In the genomic region with DNA sequence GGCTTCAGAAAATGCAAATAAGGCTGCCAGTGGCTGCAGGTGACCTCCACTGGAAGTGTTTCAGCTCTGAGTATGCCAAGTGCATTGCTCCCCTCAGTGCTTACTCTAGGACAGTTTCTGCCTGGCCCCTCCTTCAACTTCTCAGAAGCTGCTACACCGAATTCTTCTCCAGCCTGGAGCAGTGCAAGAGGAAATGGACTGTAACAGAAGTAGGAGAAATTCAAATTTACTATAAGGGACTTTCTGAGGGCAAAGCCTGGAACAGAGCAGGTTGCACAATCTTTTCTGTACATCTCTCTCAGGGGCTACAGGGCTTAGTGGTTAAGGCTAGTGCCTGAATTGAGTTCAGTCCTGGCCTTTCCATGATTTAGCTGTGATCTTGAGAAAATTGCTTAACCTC, we compare ENCODE assay signal across 31 cellular contexts.
A peak's percentile ranks its signal among the peaks of the same experiment; 100 is the strongest.
DNase-seq lines count a peak whose midpoint lies in the region; ATAC-seq and TF ChIP-seq lines count a peak whose summit lies in the region.
"Had no signal": no experiment of that assay in that cellular context is flagged by ENCODE, and none has a peak within 500 bp of the region (broad histone marks: within the 10 kb centered on the region; RNA-seq: fewer than 3 reads in every experiment).

No MANE protein-coding gene starts in this region.

- peaks cover 0 to 4% of the 10 kb centered on the region in 2 donors for H3K9me3 ChIP-seq in left lung
- H3K9me3 ChIP-seq: Caco-2, MG63 had no signal

- intact Hi-C loops in left lung (cut with DNase I) = no loop called here

- H3K27me3 ChIP-seq in left lung = no peaks in the 10 kb centered on the region
- H3K27me3 ChIP-seq: MG63, SJCRH30 had no signal

- no peaks in the 10 kb centered on the region for H3K36me3 ChIP-seq in left lung
- H3K36me3 ChIP-seq: MG63, SJCRH30, WERI-Rb-1 had no signal

- peak; percentile 47 for ATAC-seq in left lung
- no peak for ATAC-seq in HG03280 (IDR thresholded peaks at IDR 0.05; ENCODE audit: unreplicated experiment)
- ATAC-seq in GM18511 (IDR thresholded peaks at IDR 0.05; ENCODE audit: unreplicated experiment) = no peak
- ATAC-seq in HG03025 (IDR thresholded peaks at IDR 0.05; ENCODE audit: low FRiP score, unreplicated experiment) = no peak
- ATAC-seq: activated CD8-positive, alpha-beta T cell treated with anti-CD3 and anti-CD28 coated beads, Interleukin-2, amount 10 ng/mL, durations not matched to agents 7 days and 5 days; mucosa of descending colon; natural killer cell; stimulated activated naive B cell treated with anti-CD40 and anti-IgM and Interleukin-4, amounts not matched to agents 10 μg/mL and 1 μg/mL and 100 μg/mL, for 72 hours had no signal

- H3K27ac ChIP-seq in left lung = no peak overlapping the region
- H3K27ac ChIP-seq: C4-2B, SJCRH30, WERI-Rb-1 had no signal

- no peak overlapping the region for H3K4me3 ChIP-seq in choroid plexus epithelial cell (ENCODE audit: low read depth, low read length)
- no peak overlapping the region for H3K4me3 ChIP-seq in left lung
- H3K4me3 ChIP-seq: MG63, mucosa of descending colon, SJCRH30, skin epidermis had no signal

- TF ChIP-seq CTCF in choroid plexus epithelial cell (conservative IDR thresholded peaks at IDR 0.05; ENCODE audit: low read depth, low read length) = no peak
- no peak for TF ChIP-seq CTCF in left lung (IDR thresholded peaks at IDR 0.05)

- DNase-seq in SKM-1 treated with dmso at 0.1 percent for 144 hours (lab: John Stamatoyannopoulos, UW; ENCODE audit: unreplicated experiment) (peak; percentile 44), SKM-1 (lab: John Stamatoyannopoulos, UW; ENCODE audit: unreplicated experiment) (no peak), choroid plexus epithelial cell (ENCODE audit: low read depth) (peak; percentile 50), left lung (no peak), DMS114 treated with DMSO at 0.1 percent for 48 hours (lab: John Stamatoyannopoulos, UW; ENCODE audit: unreplicated experiment) (no peak)
- DNase-seq: activated CD4-positive, alpha-beta T cell treated with anti-CD3 and anti-CD28 coated beads for 4 hours; activated CD8-positive, alpha-beta T cell treated with anti-CD3 and anti-CD28 coated beads, Interleukin-2, amount 10 ng/mL, durations not matched to agents 7 days and 5 days; activated effector memory CD4-positive, alpha-beta T cell treated with Interleukin-2 at 50 U/mL for 16 hours; aorta; Caco-2; effector CD4-positive, alpha-beta T cell; glutamatergic neuron; GOT3; KG1; MG63; mucosa of descending colon; natural killer cell; NCI-H1436 treated with DMSO at 0.1 percent for 48 hours; NCI-H2081 treated with DMSO at 0.1 percent for 48 hours; NCI-H226; NCI-H526 treated with DMSO at 0.1 percent for 48 hours; SJCRH30; stimulated activated naive B cell treated with anti-CD40 and anti-IgM and Interleukin-4, amounts not matched to agents 10 μg/mL and 1 μg/mL and 100 μg/mL, for 72 hours; substantia nigra; T1000; WERI-Rb-1 had no signal

- H3K4me1 ChIP-seq in left lung = peaks cover 0 to 33% of the 10 kb centered on the region in 2 donors
- H3K4me1 ChIP-seq: Caco-2 had no signal

Comparison
In these comparisons a context has a peak if more than half of its experiments do, and no peak if none do; other contexts are left out.
1. DNase-seq: peak in SKM-1 treated with dmso at 0.1 percent for 144 hours (single experiment) and choroid plexus epithelial cell (single experiment); none in SKM-1 (single experiment), left lung (0 of 2) and DMS114 treated with DMSO at 0.1 percent for 48 hours (single experiment).